Comparison of ENCODE assay signal across 38 cellular contexts in the genomic region with DNA sequence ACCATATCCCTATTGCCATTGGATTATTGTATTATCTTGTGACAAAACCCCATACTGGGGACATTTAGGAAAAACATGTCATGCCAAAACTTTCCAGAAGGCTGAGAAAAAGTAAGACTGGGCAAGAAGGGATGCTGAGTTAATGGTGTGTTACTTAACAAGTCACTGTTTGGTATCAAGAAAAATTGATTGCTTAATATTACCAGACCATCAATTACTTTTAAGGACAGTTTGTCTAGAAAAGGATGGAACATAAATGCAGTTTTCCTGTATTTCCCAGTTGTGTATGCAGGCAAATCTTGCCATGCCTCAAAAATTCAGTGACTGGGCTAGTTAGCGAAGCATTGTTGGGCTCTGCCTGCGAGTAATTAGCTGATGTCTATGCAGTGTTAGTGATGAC.
"Had no signal": no experiment of that assay in that cellular context is flagged by ENCODE, and none has a peak within 500 bp of the region (broad histone marks: within the 10 kb centered on the region; RNA-seq: fewer than 3 reads in every experiment).

No MANE protein-coding gene starts in this region.

- H3K36me3 Mint-ChIP-seq: activated naive CD4-positive, alpha-beta T cell treated with anti-CD3 and anti-CD28 coated beads, Interleukin-2, amount 10 ng/mL, durations not matched to agents 7 days and 5 days; activated naive CD4-positive, alpha-beta T cell treated with anti-CD3 and anti-CD28 coated beads, Interleukin-2, amount 50 U/mL, for 24 hours; activated naive CD4-positive, alpha-beta T cell treated with anti-CD3 and anti-CD28 coated beads, Interleukin-2, amount 50 U/mL, for 72 hours; activated naive CD8-positive, alpha-beta T cell; activated naive CD8-positive, alpha-beta T cell treated with anti-CD3 and anti-CD28 coated beads for 36 hours; activated naive CD8-positive, alpha-beta T cell treated with anti-CD3 and anti-CD28 coated beads, Interleukin-2, amount 10 ng/mL, durations not matched to agents 7 days and 5 days; brain had no signal

- DNase-seq: activated effector memory CD4-positive, alpha-beta T cell treated with anti-CD3 and anti-CD28 coated beads, Interleukin-2, amount 50 U/mL, for 16 hours; activated effector memory CD4-positive, alpha-beta T cell treated with Interleukin-2 at 50 U/mL for 16 hours; activated gamma-delta T cell; activated gamma-delta T cell treated with Interleukin-2 at 50 U/mL for 16 hours; activated naive CD4-positive, alpha-beta T cell; activated naive CD4-positive, alpha-beta T cell treated with anti-CD3 and anti-CD28 coated beads for 36 hours; activated naive CD4-positive, alpha-beta T cell treated with anti-CD3 and anti-CD28 coated beads, Interleukin-2, amount 10 ng/mL, durations not matched to agents 7 days and 5 days; activated naive CD4-positive, alpha-beta T cell treated with anti-CD3 and anti-CD28 coated beads, Interleukin-2, amount 50 U/mL, for 16 hours; activated naive CD4-positive, alpha-beta T cell treated with Interleukin-2 at 50 U/mL for 16 hours; activated naive CD8-positive, alpha-beta T cell treated with anti-CD3 and anti-CD28 coated beads for 36 hours; activated naive CD8-positive, alpha-beta T cell treated with anti-CD3 and anti-CD28 coated beads, Interleukin-2, amount 10 ng/mL, durations not matched to agents 7 days and 5 days; activated naive CD8-positive, alpha-beta T cell treated with anti-CD3 and anti-CD28 coated beads, Interleukin-2, amount 50 U/mL, for 24 hours; activated T-cell treated with anti-CD3 and anti-CD28 coated beads, Interleukin-2, amount 50 U/mL, for 24 hours; activated T-cell treated with anti-CD3 and anti-CD28 coated beads, Interleukin-2, amount 50 U/mL, for 4 hours; activated T-cell treated with anti-CD3 and anti-CD28 coated beads, Interleukin-2, amount 50 U/mL, for 48 hours; activated T-cell treated with anti-CD3 and anti-CD28 coated beads, Interleukin-2, amount 50 U/mL, for 72 hours; adrenal gland; amniotic stem cell; amygdala; anterior cingulate cortex; aorta; body of pancreas; brain microvascular endothelial cell; caudate nucleus; central memory CD4-positive, alpha-beta T cell; cerebellar nuclear complex had no signal

- ATAC-seq: activated naive CD4-positive, alpha-beta T cell treated with anti-CD3 and anti-CD28 coated beads, Interleukin-2, amount 50 U/mL, for 72 hours; activated naive CD8-positive, alpha-beta T cell treated with anti-CD3 and anti-CD28 coated beads, Interleukin-2, amount 50 U/mL, for 24 hours; activated T-cell treated with anti-CD3 and anti-CD28 coated beads, Interleukin-2, amount 50 U/mL, for 4 hours; activated T-cell treated with anti-CD3 and anti-CD28 coated beads, Interleukin-2, amount 50 U/mL, for 72 hours; activated T-helper 17 cell treated with anti-CD3 and anti-CD28 coated beads, Interleukin-2, amount 50 U/mL, for 72 hours; body of pancreas had no signal

- H3K4me3 Mint-ChIP-seq: activated naive CD4-positive, alpha-beta T cell treated with anti-CD3 and anti-CD28 coated beads for 36 hours; activated naive CD4-positive, alpha-beta T cell treated with anti-CD3 and anti-CD28 coated beads, Interleukin-2, amount 10 ng/mL, durations not matched to agents 7 days and 5 days; activated naive CD4-positive, alpha-beta T cell treated with anti-CD3 and anti-CD28 coated beads, Interleukin-2, amount 50 U/mL, for 24 hours; activated naive CD8-positive, alpha-beta T cell; activated naive CD8-positive, alpha-beta T cell treated with anti-CD3 and anti-CD28 coated beads for 36 hours; activated naive CD8-positive, alpha-beta T cell treated with anti-CD3 and anti-CD28 coated beads, Interleukin-2, amount 10 ng/mL, durations not matched to agents 7 days and 5 days; activated naive CD8-positive, alpha-beta T cell treated with anti-CD3 and anti-CD28 coated beads, Interleukin-2, amount 50 U/mL, for 24 hours; activated T-cell treated with anti-CD3 and anti-CD28 coated beads, Interleukin-2, amount 50 U/mL, for 24 hours; activated T-cell treated with anti-CD3 and anti-CD28 coated beads, Interleukin-2, amount 50 U/mL, for 4 hours; activated T-cell treated with anti-CD3 and anti-CD28 coated beads, Interleukin-2, amount 50 U/mL, for 72 hours; activated T-helper 1 cell treated with anti-CD3 and anti-CD28 coated beads, Interleukin-12 subunit alpha, Interleukin-12 subunit beta, Interleukin-2, Interleukin-4 antibody, amounts not matched to agents 30 ng/mL and 10 ng/mL and 1 ng/mL, durations not matched to agents 14 hours and 24 hours and 36 hours; activated T-helper 17 cell treated with anti-CD3 and anti-CD28 coated beads, Interleukin-2, amount 50 U/mL, for 72 hours; brain; central memory CD8-positive, alpha-beta T cell had no signal

- H3K36me3 ChIP-seq: adrenal gland, ascending aorta, brain microvascular endothelial cell, breast epithelium, cardiac muscle cell had no signal

- H3K27me3 Mint-ChIP-seq: activated naive CD4-positive, alpha-beta T cell treated with anti-CD3 and anti-CD28 coated beads, Interleukin-2, amount 10 ng/mL, durations not matched to agents 7 days and 5 days; activated naive CD4-positive, alpha-beta T cell treated with anti-CD3 and anti-CD28 coated beads, Interleukin-2, amount 50 U/mL, for 24 hours; activated naive CD8-positive, alpha-beta T cell; activated naive CD8-positive, alpha-beta T cell treated with anti-CD3 and anti-CD28 coated beads for 36 hours; activated naive CD8-positive, alpha-beta T cell treated with anti-CD3 and anti-CD28 coated beads, Interleukin-2, amount 10 ng/mL, durations not matched to agents 7 days and 5 days; activated naive CD8-positive, alpha-beta T cell treated with anti-CD3 and anti-CD28 coated beads, Interleukin-2, amount 50 U/mL, for 24 hours; activated T-cell treated with anti-CD3 and anti-CD28 coated beads, Interleukin-2, amount 50 U/mL, for 24 hours; activated T-helper 17 cell treated with anti-CD3 and anti-CD28 coated beads, Interleukin-2, amount 50 U/mL, for 72 hours; central memory CD8-positive, alpha-beta T cell had no signal

- H3K27me3 ChIP-seq: adrenal gland, ascending aorta, body of pancreas, brain microvascular endothelial cell, breast epithelium, cardiac muscle cell had no signal

- H3K9me3 ChIP-seq: adrenal gland, ascending aorta, body of pancreas, breast epithelium had no signal

- H3K4me1 ChIP-seq: adrenal gland, ascending aorta, body of pancreas, breast epithelium had no signal

- H3K4me1 Mint-ChIP-seq: activated naive CD4-positive, alpha-beta T cell treated with anti-CD3 and anti-CD28 coated beads, Interleukin-2, amount 10 ng/mL, durations not matched to agents 7 days and 5 days; activated naive CD4-positive, alpha-beta T cell treated with anti-CD3 and anti-CD28 coated beads, Interleukin-2, amount 50 U/mL, for 24 hours; activated naive CD8-positive, alpha-beta T cell treated with anti-CD3 and anti-CD28 coated beads for 36 hours; activated naive CD8-positive, alpha-beta T cell treated with anti-CD3 and anti-CD28 coated beads, Interleukin-2, amount 10 ng/mL, durations not matched to agents 7 days and 5 days; activated naive CD8-positive, alpha-beta T cell treated with anti-CD3 and anti-CD28 coated beads, Interleukin-2, amount 50 U/mL, for 24 hours; activated T-helper 17 cell treated with anti-CD3 and anti-CD28 coated beads, Interleukin-2, amount 50 U/mL, for 72 hours; brain; central memory CD8-positive, alpha-beta T cell had no signal

- H3K27ac Mint-ChIP-seq: activated naive CD4-positive, alpha-beta T cell treated with anti-CD3 and anti-CD28 coated beads for 36 hours; activated naive CD4-positive, alpha-beta T cell treated with anti-CD3 and anti-CD28 coated beads, Interleukin-2, amount 10 ng/mL, durations not matched to agents 7 days and 5 days; activated naive CD4-positive, alpha-beta T cell treated with anti-CD3 and anti-CD28 coated beads, Interleukin-2, amount 50 U/mL, for 24 hours; activated naive CD4-positive, alpha-beta T cell treated with anti-CD3 and anti-CD28 coated beads, Interleukin-2, amount 50 U/mL, for 72 hours; activated naive CD8-positive, alpha-beta T cell; activated naive CD8-positive, alpha-beta T cell treated with anti-CD3 and anti-CD28 coated beads for 36 hours; activated naive CD8-positive, alpha-beta T cell treated with anti-CD3 and anti-CD28 coated beads, Interleukin-2, amount 10 ng/mL, durations not matched to agents 7 days and 5 days; activated naive CD8-positive, alpha-beta T cell treated with anti-CD3 and anti-CD28 coated beads, Interleukin-2, amount 50 U/mL, for 24 hours; activated T-cell treated with anti-CD3 and anti-CD28 coated beads, Interleukin-2, amount 50 U/mL, for 24 hours; activated T-cell treated with anti-CD3 and anti-CD28 coated beads, Interleukin-2, amount 50 U/mL, for 72 hours; activated T-helper 1 cell treated with anti-CD3 and anti-CD28 coated beads, Interleukin-12 subunit alpha, Interleukin-12 subunit beta, Interleukin-2, Interleukin-4 antibody, amounts not matched to agents 30 ng/mL and 10 ng/mL and 1 ng/mL, durations not matched to agents 14 hours and 24 hours and 36 hours; activated T-helper 17 cell treated with anti-CD3 and anti-CD28 coated beads, Interleukin-2, amount 50 U/mL, for 72 hours; activated T-helper 2 cell treated with anti-CD3 and anti-CD28 coated beads, Interferon-gamma antibody, Interleukin-2, Interleukin-4, amounts not matched to agents 10 μg/mL and 5 μg/mL and 100 μg/mL, durations not matched to agents 14 hours and 24 hours and 36 hours; brain had no signal

- H3K4me3 ChIP-seq: adrenal gland, ascending aorta, body of pancreas, breast epithelium, cardiac muscle cell had no signal

- H3K27ac ChIP-seq: adrenal gland, ascending aorta, body of pancreas, brain microvascular endothelial cell, breast epithelium, cardiac muscle cell had no signal

- FAIRE-seq: bronchial epithelial cell had no signal
